In genomic region chrX:153520286-153520917, GRCh38 we compare ENCODE assay signal across 2 cellular contexts.
TF ChIP-seq lines count a peak whose summit lies in the region.

No MANE protein-coding gene starts in this region.

TF ChIP-seq in HepG2, 621 proteins besides CTCF, POLR2A, EP300 and RAD21:
- TF ChIP-seq PHF20 (CRISPR knock-in tag; IDR thresholded peaks at IDR 0.05) (no peak), ZNF768 (CRISPR knock-in tag; IDR thresholded peaks at IDR 0.05) (peak; percentile 70; the same call in 1 of the 2 replicates)

TF ChIP-seq in WTC11, 78 proteins besides CTCF, POLR2A, EP300 and RAD21:
- TF ChIP-seq, protein P1, sequence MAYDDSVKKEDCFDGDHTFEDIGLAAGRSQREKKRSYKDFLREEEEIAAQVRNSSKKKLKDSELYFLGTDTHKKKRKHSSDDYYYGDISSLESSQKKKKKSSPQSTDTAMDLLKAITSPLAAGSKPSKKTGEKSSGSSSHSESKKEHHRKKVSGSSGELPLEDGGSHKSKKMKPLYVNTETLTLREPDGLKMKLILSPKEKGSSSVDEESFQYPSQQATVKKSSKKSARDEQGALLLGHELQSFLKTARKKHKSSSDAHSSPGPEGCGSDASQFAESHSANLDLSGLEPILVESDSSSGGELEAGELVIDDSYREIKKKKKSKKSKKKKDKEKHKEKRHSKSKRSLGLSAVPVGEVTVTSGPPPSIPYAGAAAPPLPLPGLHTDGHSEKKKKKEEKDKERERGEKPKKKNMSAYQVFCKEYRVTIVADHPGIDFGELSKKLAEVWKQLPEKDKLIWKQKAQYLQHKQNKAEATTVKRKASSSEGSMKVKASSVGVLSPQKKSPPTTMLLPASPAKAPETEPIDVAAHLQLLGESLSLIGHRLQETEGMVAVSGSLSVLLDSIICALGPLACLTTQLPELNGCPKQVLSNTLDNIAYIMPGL (CRISPR knock-in tag; IDR thresholded peaks at IDR 0.05) = no peak
- TF ChIP-seq, protein P2, sequence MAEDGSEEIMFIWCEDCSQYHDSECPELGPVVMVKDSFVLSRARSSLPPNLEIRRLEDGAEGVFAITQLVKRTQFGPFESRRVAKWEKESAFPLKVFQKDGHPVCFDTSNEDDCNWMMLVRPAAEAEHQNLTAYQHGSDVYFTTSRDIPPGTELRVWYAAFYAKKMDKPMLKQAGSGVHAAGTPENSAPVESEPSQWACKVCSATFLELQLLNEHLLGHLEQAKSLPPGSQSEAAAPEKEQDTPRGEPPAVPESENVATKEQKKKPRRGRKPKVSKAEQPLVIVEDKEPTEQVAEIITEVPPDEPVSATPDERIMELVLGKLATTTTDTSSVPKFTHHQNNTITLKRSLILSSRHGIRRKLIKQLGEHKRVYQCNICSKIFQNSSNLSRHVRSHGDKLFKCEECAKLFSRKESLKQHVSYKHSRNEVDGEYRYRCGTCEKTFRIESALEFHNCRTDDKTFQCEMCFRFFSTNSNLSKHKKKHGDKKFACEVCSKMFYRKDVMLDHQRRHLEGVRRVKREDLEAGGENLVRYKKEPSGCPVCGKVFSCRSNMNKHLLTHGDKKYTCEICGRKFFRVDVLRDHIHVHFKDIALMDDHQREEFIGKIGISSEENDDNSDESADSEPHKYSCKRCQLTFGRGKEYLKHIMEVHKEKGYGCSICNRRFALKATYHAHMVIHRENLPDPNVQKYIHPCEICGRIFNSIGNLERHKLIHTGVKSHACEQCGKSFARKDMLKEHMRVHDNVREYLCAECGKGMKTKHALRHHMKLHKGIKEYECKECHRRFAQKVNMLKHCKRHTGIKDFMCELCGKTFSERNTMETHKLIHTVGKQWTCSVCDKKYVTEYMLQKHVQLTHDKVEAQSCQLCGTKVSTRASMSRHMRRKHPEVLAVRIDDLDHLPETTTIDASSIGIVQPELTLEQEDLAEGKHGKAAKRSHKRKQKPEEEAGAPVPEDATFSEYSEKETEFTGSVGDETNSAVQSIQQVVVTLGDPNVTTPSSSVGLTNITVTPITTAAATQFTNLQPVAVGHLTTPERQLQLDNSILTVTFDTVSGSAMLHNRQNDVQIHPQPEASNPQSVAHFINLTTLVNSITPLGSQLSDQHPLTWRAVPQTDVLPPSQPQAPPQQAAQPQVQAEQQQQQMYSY (CRISPR knock-in tag; IDR thresholded peaks at IDR 0.05) = peak; percentile 72
